8 cellular contexts compared by ENCODE assay signal in genomic region chr14:61444215-61444768, GRCh38.
DNase-seq lines count a peak whose midpoint lies in the region; ATAC-seq, FAIRE-seq and TF ChIP-seq lines count a peak whose summit lies in the region.

No MANE protein-coding gene starts in this region.

- H3K9me3 Mint-ChIP-seq in activated naive CD8-positive, alpha-beta T cell treated with anti-CD3 and anti-CD28 coated beads, Interleukin-2, amount 50 U/mL, for 24 hours = no peaks in the 10 kb centered on the region

- H3K9me3 ChIP-seq in transverse colon = no peaks in the 10 kb centered on the region
- no peaks in the 10 kb centered on the region for H3K9me3 ChIP-seq in suprapubic skin

- peak overlapping the region; percentile 50 for H3K4me3 Mint-ChIP-seq in activated naive CD8-positive, alpha-beta T cell treated with anti-CD3 and anti-CD28 coated beads, Interleukin-2, amount 50 U/mL, for 24 hours

- peaks cover 55% of the 10 kb centered on the region for H3K36me3 Mint-ChIP-seq in activated naive CD8-positive, alpha-beta T cell treated with anti-CD3 and anti-CD28 coated beads, Interleukin-2, amount 50 U/mL, for 24 hours (ENCODE audit: low read depth)

- peaks cover 97% of the 10 kb centered on the region for H3K4me1 Mint-ChIP-seq in activated naive CD8-positive, alpha-beta T cell treated with anti-CD3 and anti-CD28 coated beads, Interleukin-2, amount 50 U/mL, for 24 hours

- no peak for TF ChIP-seq CTCF in transverse colon (IDR thresholded peaks at IDR 0.05)
- TF ChIP-seq CTCF in suprapubic skin (IDR thresholded peaks at IDR 0.05) = no peak

- H3K4me3 ChIP-seq in transverse colon (no peak overlapping the region), suprapubic skin (no peak overlapping the region)

- intact Hi-C loops in transverse colon (cut with DNase I; ENCODE audit: low total_unique reads) = no loop called here

- TF ChIP-seq POLR2A in transverse colon (IDR thresholded peaks at IDR 0.05) (no peak), suprapubic skin (IDR thresholded peaks at IDR 0.05) (no peak)

- H3K4me1 ChIP-seq in transverse colon (peaks cover 4 to 9% (median 6%) of the 10 kb centered on the region in 4 donors), suprapubic skin (peaks cover 13% of the 10 kb centered on the region)

- ATAC-seq in HG02852 (IDR thresholded peaks at IDR 0.05; ENCODE audit: unreplicated experiment) = peak; percentile 76
- ATAC-seq in activated naive CD8-positive, alpha-beta T cell treated with anti-CD3 and anti-CD28 coated beads, Interleukin-2, amount 50 U/mL, for 24 hours = peak; percentile 93

- in situ Hi-C loops in transverse colon (cut with MboI; ENCODE audit: low pct_ligation_motif_present in 1 of 4, low pct_unique_long_range_greater_than_20kb in 1 of 4, low sequenced_read_pairs in 3 of 4) = loop anchor here in 2 of 4 donors (10.0 to 25.0 kb wide), 2 partner anchors 129 to 668 kb away; no protein-coding TSS in a partner anchor

- no peak overlapping the region for H3K27ac ChIP-seq in transverse colon
- no peak overlapping the region for H3K27ac ChIP-seq in suprapubic skin

- peak; percentile 70 for FAIRE-seq in GM18507 (lab: Jason Lieb, UNC)

- H3K36me3 ChIP-seq in transverse colon (no peaks in the 10 kb centered on the region), suprapubic skin (peaks cover 3% of the 10 kb centered on the region)

- TF ChIP-seq EP300 in transverse colon (IDR thresholded peaks at IDR 0.05; ENCODE audit: low read depth) (no peak), suprapubic skin (IDR thresholded peaks at IDR 0.05) (no peak)

- no peaks in the 10 kb centered on the region for H3K27me3 Mint-ChIP-seq in activated naive CD8-positive, alpha-beta T cell treated with anti-CD3 and anti-CD28 coated beads, Interleukin-2, amount 50 U/mL, for 24 hours

- H3K27ac Mint-ChIP-seq in activated naive CD8-positive, alpha-beta T cell treated with anti-CD3 and anti-CD28 coated beads, Interleukin-2, amount 50 U/mL, for 24 hours = peak overlapping the region; percentile 95

- DNase-seq in GM18507 (ENCODE audit: extremely low spot score, insufficient read length, low read depth) (no peak), T-helper 1 cell (peak in 4 of 5 donors; percentile 47 to 84 (median 50)), transverse colon (peak; percentile 38), NCI-H2081 (lab: John Stamatoyannopoulos, UW) (no peak), suprapubic skin (ENCODE audit: low spot score in 2 of 2) (no peak), HuH-7.5 (ENCODE audit: low spot score) (no peak)
- peak; percentile 67 for DNase-seq in activated naive CD8-positive, alpha-beta T cell treated with anti-CD3 and anti-CD28 coated beads, Interleukin-2, amount 50 U/mL, for 24 hours

- WGBS in transverse colon (ENCODE audit: low coverage in 1 of 2), 2 donors = 64 to 82% methylated on average over 5 of the region's 5 CpGs
- 74% methylated on average over 5 of the region's 5 CpGs for WGBS in suprapubic skin

- H3K27me3 ChIP-seq in transverse colon (no peaks in the 10 kb centered on the region), suprapubic skin (no peaks in the 10 kb centered on the region)

Comparison
In these comparisons a context has a peak if more than half of its experiments do, and no peak if none do; other contexts are left out.
1. DNase-seq: peak in T-helper 1 cell (4 of 5), activated naive CD8-positive, alpha-beta T cell treated with anti-CD3 and anti-CD28 coated beads, Interleukin-2, amount 50 U/mL, for 24 hours (single experiment) and transverse colon (single experiment); none in GM18507 (single experiment), NCI-H2081 (0 of 2), suprapubic skin (0 of 2) and HuH-7.5 (single experiment).